In genomic region chr7:26291251-26291650, GRCh38 we compare ENCODE assay signal across 1 cellular context.
TF ChIP-seq lines count a peak whose summit lies in the region.

No MANE protein-coding gene starts in this region.

TF ChIP-seq in K562, 482 proteins besides CTCF, POLR2A, EP300 and RAD21:
- no peak for TF ChIP-seq ZNF592 (IDR thresholded peaks at IDR 0.05)
- TF ChIP-seq CSDE1 (IDR thresholded peaks at IDR 0.05): 0 out of 4 replicates have a peak, but pooled peaks of 1 of the 2 experiments have one; percentile 17
- no peak for TF ChIP-seq ZBTB9 (CRISPR knock-in tag; IDR thresholded peaks at IDR 0.05)
- TF ChIP-seq ZBTB2 (IDR thresholded peaks at IDR 0.05): no peak
- TF ChIP-seq ZEB2 (IDR thresholded peaks at IDR 0.05): peak; percentile 36; the same call in 1 of the 2 replicates
